In genomic region chr1:42931108-42931539, GRCh38 we compare ENCODE assay signal across 8 cellular contexts. TPM values are rescaled to one million over a fixed set of nuclear protein-coding genes. Genes with fewer than 3 reads are reported as not detected.
DNase-seq lines count a peak whose midpoint lies in the region; ATAC-seq and TF ChIP-seq lines count a peak whose summit lies in the region.

No MANE protein-coding gene starts in this region.

- peak; percentile 64 for DNase-seq in AG08395 (ENCODE audit: low spot score)
- peak; percentile 18 for DNase-seq in NCI-H526 treated with DMSO at 0.1 percent for 48 hours (lab: John Stamatoyannopoulos, UW)
- peak; percentile 46 for DNase-seq in activated CD8-positive, alpha-beta memory T cell treated with anti-CD3 and anti-CD28 coated beads, Interleukin-2, amount 50 U/mL, for 4 hours
- DNase-seq in fibroblast of gingiva (ENCODE audit: low read depth): peak; percentile 40
- peak; percentile 97 for DNase-seq in osteoblast (ENCODE audit: insufficient read length, low spot score, missing footprints)

- peak overlapping the region; percentile 20 for H3K27ac ChIP-seq in osteoblast (ENCODE audit: low read depth, low read length)

- peak; percentile 75 for TF ChIP-seq CTCF in GM12875 (IDR thresholded peaks at IDR 0.05; ENCODE audit: borderline replicate concordance, insufficient read depth, low read depth, low read length)
- TF ChIP-seq CTCF in osteoblast (IDR thresholded peaks at IDR 0.05; ENCODE audit: extremely low read depth, low read depth, low read length): peak; percentile 61

- H3K27me3 ChIP-seq in osteoblast (ENCODE audit: insufficient read depth, low read length): no peaks in the 10 kb centered on the region

- H2AFZ ChIP-seq in osteoblast (ENCODE audit: low read length): no peak overlapping the region

- no peaks in the 10 kb centered on the region for H3K9me3 ChIP-seq in osteoblast (ENCODE audit: low read depth, low read length)

- H3K4me3 ChIP-seq in GM12875 (ENCODE audit: low read depth, low read length) (no peak overlapping the region), osteoblast (ENCODE audit: insufficient read depth, low read length) (no peak overlapping the region)

- H3K36me3 ChIP-seq in osteoblast (ENCODE audit: insufficient read depth, low read length): peaks cover 54% of the 10 kb centered on the region

- H3K4me1 ChIP-seq in osteoblast (ENCODE audit: insufficient read depth, low read length): peaks cover 8% of the 10 kb centered on the region

- H3K79me2 ChIP-seq in osteoblast (ENCODE audit: insufficient read depth, low read length): peaks cover 44% of the 10 kb centered on the region

- ATAC-seq in HG02840 (IDR thresholded peaks at IDR 0.05; ENCODE audit: low FRiP score, unreplicated experiment) (no peak), HG03175 (IDR thresholded peaks at IDR 0.05; ENCODE audit: unreplicated experiment) (no peak)

- no peak overlapping the region for H3K4me2 ChIP-seq in osteoblast (ENCODE audit: insufficient read depth, low read length)

- no peaks in the 10 kb centered on the region for H4K20me1 ChIP-seq in osteoblast (ENCODE audit: insufficient read depth, low read length)

RNA-seq across cellular contexts. Expression of gene SLC2A1, which starts 27.5 kb away (rescaled TPM):
- total RNA-seq in osteoblast: 28.3 and 43.4 TPM in 2 replicates

Comparison
In these comparisons a context has a peak if more than half of its experiments do, and no peak if none do; other contexts are left out.
1. DNase-seq: peak in every context shown above with its lines; median percentile 97 in osteoblast; 64 in AG08395; 46 in activated CD8-positive, alpha-beta memory T cell treated with anti-CD3 and anti-CD28 coated beads, Interleukin-2, amount 50 U/mL, for 4 hours; 40 in fibroblast of gingiva; 18 in NCI-H526 treated with DMSO at 0.1 percent for 48 hours.